8 cellular contexts compared by ENCODE assay signal in the genomic region with DNA sequence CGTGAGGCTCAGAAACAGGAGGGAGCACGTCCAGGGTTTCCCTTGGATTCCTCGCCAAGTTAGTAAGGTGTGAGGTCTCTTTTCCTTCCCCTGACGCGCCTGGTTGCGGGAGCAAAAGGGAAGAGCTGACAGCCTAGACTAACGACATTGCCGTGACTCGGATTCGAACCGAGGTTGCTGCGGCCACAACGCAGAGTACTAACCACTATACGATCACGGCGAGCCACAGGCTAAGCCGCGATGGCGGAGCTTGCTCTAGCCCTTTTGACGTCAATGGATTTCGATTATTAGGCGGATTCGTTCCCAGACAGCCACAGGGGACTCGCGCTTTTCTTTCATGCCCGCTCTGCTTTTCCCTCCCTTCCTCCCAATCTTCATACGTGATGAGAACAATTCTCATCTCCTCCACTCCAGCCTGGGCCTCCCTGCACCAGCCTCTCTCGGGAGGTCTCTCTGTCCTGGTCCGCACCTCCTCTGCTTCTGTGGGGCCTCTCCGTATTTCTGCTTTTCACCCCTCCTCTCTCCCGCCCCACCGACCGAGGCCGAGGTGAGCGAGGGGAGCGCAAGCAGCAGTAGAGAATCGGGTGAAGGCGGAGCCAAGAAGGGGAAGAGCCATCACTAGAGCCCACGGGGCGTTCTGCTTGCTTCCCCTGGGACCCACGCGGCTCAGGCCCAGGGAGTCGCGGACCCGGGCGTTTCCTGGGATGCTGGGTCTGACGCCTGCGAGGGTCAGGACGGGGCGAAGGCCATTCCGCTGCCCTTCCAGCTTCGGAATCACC.
DNase-seq lines count a peak whose midpoint lies in the region; ATAC-seq and FAIRE-seq lines count a peak whose summit lies in the region.
"Not testable (repeated sequence)": the region's sequence is repeated elsewhere in the genome, so short reads cannot be mapped to it uniquely, and the experiment has no call there.

No MANE protein-coding gene starts in this region.

- WGBS in aorta, 2 donors: 0 to 4% methylated on average over 4 to 18 of the region's 52 CpGs

- peak overlapping the region in 1 of 2 donors; percentile 22 for H3K4me3 ChIP-seq in aorta (ENCODE audit: low read length in 2 of 2)

- ATAC-seq in HG03025 (IDR thresholded peaks at IDR 0.05; ENCODE audit: low FRiP score, unreplicated experiment): peak; percentile 59
- peak; percentile 96 for ATAC-seq in memory B cell (ENCODE audit: low read depth)
- ATAC-seq in aorta (ENCODE audit: low FRiP score): peak; percentile 92

- not testable (repeated sequence) for H3K9me3 ChIP-seq in aorta (ENCODE audit: control insufficient read depth, low read length)

- peak overlapping the region; percentile 19 for H3K27ac Mint-ChIP-seq in activated T-helper 2 cell treated with anti-CD3 and anti-CD28 coated beads, Interferon-gamma antibody, Interleukin-2, Interleukin-4, amounts not matched to agents 10 μg/mL and 5 μg/mL and 100 μg/mL, durations not matched to agents 14 hours and 24 hours and 36 hours
- not testable (repeated sequence) for H3K27ac Mint-ChIP-seq in memory B cell

- not testable (repeated sequence) for H3K4me1 ChIP-seq in aorta (ENCODE audit: control insufficient read depth in 1 of 2, insufficient read depth in 2 of 2, low read length in 2 of 2)

- not testable (repeated sequence) for DNase-seq in GM19239 (ENCODE audit: insufficient read length, low spot score); epithelial cell of prostate (ENCODE audit: low read depth, low spot score)
- peak in 3 of 5 donors; percentile 30 to 51 (median 39) for DNase-seq in T-helper 1 cell
- peak; percentile 49 for DNase-seq in activated T-helper 2 cell treated with anti-CD3 and anti-CD28 coated beads, Interferon-gamma antibody, Interleukin-2, Interleukin-4, amounts not matched to agents 10 μg/mL and 5 μg/mL and 100 μg/mL, durations not matched to agents 14 hours and 24 hours and 36 hours (ENCODE audit: low spot score)
- peak; percentile 37 to 51 for DNase-seq in memory B cell (ENCODE audit: low spot score in 2 of 2)
- peak; percentile 71 to 86 (median 81) for DNase-seq in stimulated activated CD4-positive, alpha-beta T cell treated with anti-CD3 and anti-CD28 coated beads, Interleukin-12 subunit alpha, Interleukin-12 subunit beta, amount 100 ng/mL, for 48 hours (ENCODE audit: low read depth in 2 of 3, low spot score in 1 of 3)
- peak; percentile 67 to 83 for DNase-seq in aorta

- H3K36me3 Mint-ChIP-seq in activated T-helper 2 cell treated with anti-CD3 and anti-CD28 coated beads, Interferon-gamma antibody, Interleukin-2, Interleukin-4, amounts not matched to agents 10 μg/mL and 5 μg/mL and 100 μg/mL, durations not matched to agents 14 hours and 24 hours and 36 hours (ENCODE audit: low read depth); memory B cell: not testable (repeated sequence)

- not testable (repeated sequence) for H3K9me3 Mint-ChIP-seq in activated T-helper 2 cell treated with anti-CD3 and anti-CD28 coated beads, Interferon-gamma antibody, Interleukin-2, Interleukin-4, amounts not matched to agents 10 μg/mL and 5 μg/mL and 100 μg/mL, durations not matched to agents 14 hours and 24 hours and 36 hours; memory B cell

- peak overlapping the region; percentile 61 for H3K27ac ChIP-seq in epithelial cell of prostate
- not testable (repeated sequence) for H3K27ac ChIP-seq in aorta (ENCODE audit: low read depth in 1 of 2, low read length in 2 of 2)

- H3K4me1 Mint-ChIP-seq in activated T-helper 2 cell treated with anti-CD3 and anti-CD28 coated beads, Interferon-gamma antibody, Interleukin-2, Interleukin-4, amounts not matched to agents 10 μg/mL and 5 μg/mL and 100 μg/mL, durations not matched to agents 14 hours and 24 hours and 36 hours (ENCODE audit: low read depth): peaks cover 28% of the 10 kb centered on the region
- peaks cover 22% of the 10 kb centered on the region for H3K4me1 Mint-ChIP-seq in memory B cell

- intact Hi-C loops in activated T-helper 2 cell treated with anti-CD3 and anti-CD28 coated beads, Interferon-gamma antibody, Interleukin-2, Interleukin-4, amounts not matched to agents 10 μg/mL and 5 μg/mL and 100 μg/mL, durations not matched to agents 14 hours and 24 hours and 36 hours (cut with micrococcal nuclease): loop anchor here (2.0 kb wide), 1 partner anchor 32 kb away; no protein-coding TSS in a partner anchor
- intact Hi-C loops in aorta (cut with DNase I): not testable (repeated sequence)

- not testable (repeated sequence) for H3K27me3 Mint-ChIP-seq in activated T-helper 2 cell treated with anti-CD3 and anti-CD28 coated beads, Interferon-gamma antibody, Interleukin-2, Interleukin-4, amounts not matched to agents 10 μg/mL and 5 μg/mL and 100 μg/mL, durations not matched to agents 14 hours and 24 hours and 36 hours (ENCODE audit: low read depth); memory B cell

- not testable (repeated sequence) for H3K27me3 ChIP-seq in aorta (ENCODE audit: control insufficient read depth in 1 of 2, insufficient read depth in 2 of 2, low read length in 1 of 2)

- H3K4me3 Mint-ChIP-seq in activated T-helper 2 cell treated with anti-CD3 and anti-CD28 coated beads, Interferon-gamma antibody, Interleukin-2, Interleukin-4, amounts not matched to agents 10 μg/mL and 5 μg/mL and 100 μg/mL, durations not matched to agents 14 hours and 24 hours and 36 hours (ENCODE audit: low read depth): peak overlapping the region; percentile 81
- peak overlapping the region; percentile 79 for H3K4me3 Mint-ChIP-seq in memory B cell

- not testable (repeated sequence) for H3K36me3 ChIP-seq in aorta (ENCODE audit: control insufficient read depth in 1 of 2, insufficient read depth in 2 of 2, low read length in 1 of 2)

- FAIRE-seq in GM19239 (lab: Jason Lieb, UNC): peak; percentile 78
